Comparison of ENCODE assay signal across 23 cellular contexts in genomic region chr10:14460447-14460846, GRCh38.
DNase-seq lines count a peak whose midpoint lies in the region; ATAC-seq, FAIRE-seq and TF ChIP-seq lines count a peak whose summit lies in the region.
"Had no signal": no experiment of that assay in that cellular context is flagged by ENCODE, and none has a peak within 500 bp of the region (broad histone marks: within the 10 kb centered on the region; RNA-seq: fewer than 3 reads in every experiment).

No MANE protein-coding gene starts in this region.

- no peaks in the 10 kb centered on the region for H3K36me3 ChIP-seq in HepG2 (replicated peaks in 1 of 2; ENCODE audit: control insufficient read depth in 1 of 2, insufficient read depth in 2 of 2, low read length in 2 of 2)
- H3K36me3 ChIP-seq in right lobe of liver = no peaks in the 10 kb centered on the region
- no peaks in the 10 kb centered on the region for H3K36me3 ChIP-seq in GM12878 (ENCODE audit: control insufficient read depth in 2 of 2, insufficient read depth in 2 of 2, low read length in 1 of 2)
- H3K36me3 ChIP-seq in transverse colon = no peaks in the 10 kb centered on the region
- H3K36me3 ChIP-seq: BLaER1 treated with 17β-estradiol and CSF1 and Interleukin-3, amounts not matched to agents 10 nM and 100 nM had no signal

- TF ChIP-seq POLR2A in HepG2 (IDR thresholded peaks at IDR 0.05; ENCODE audit: insufficient read depth in 1 of 2, low read depth in 2 of 2, low read length in 2 of 2) (no peak), right lobe of liver (IDR thresholded peaks at IDR 0.05) (no peak), GM12878 (IDR thresholded peaks at IDR 0.05; ENCODE audit: low read depth, low read length) (no peak), transverse colon (IDR thresholded peaks at IDR 0.05) (no peak)

- H3K4me1 ChIP-seq in HepG2 (ENCODE audit: insufficient read depth, low read length) = no peaks in the 10 kb centered on the region; the same call in 1 of the 2 replicates
- H3K4me1 ChIP-seq in right lobe of liver = no peaks in the 10 kb centered on the region
- H3K4me1 ChIP-seq in GM12878 (ENCODE audit: control insufficient read depth, insufficient read depth, low read length) = peaks cover 4% of the 10 kb centered on the region
- H3K4me1 ChIP-seq in transverse colon = no peaks in the 10 kb centered on the region
- H3K4me1 ChIP-seq: A549, Caco-2 had no signal

- no peak for FAIRE-seq in HepG2 (lab: Jason Lieb, UNC)
- no peak for FAIRE-seq in GM12878 (lab: Jason Lieb, UNC)
- FAIRE-seq: A549, GM12891, GM19239 had no signal

- H3K4me3 ChIP-seq in HepG2 (replicated peaks in 1 of 3; ENCODE audit: insufficient read depth in 1 of 3, low read depth in 2 of 3, low read length in 3 of 3) = no peak overlapping the region
- H3K4me3 ChIP-seq in right lobe of liver = no peak overlapping the region
- H3K4me3 ChIP-seq in GM12878 = no peak overlapping the region
- no peak overlapping the region for H3K4me3 ChIP-seq in transverse colon
- H3K4me3 ChIP-seq: A549; BLaER1 treated with 17β-estradiol and CSF1 and Interleukin-3, amounts not matched to agents 10 nM and 100 nM had no signal

- no peak for ATAC-seq in HepG2
- ATAC-seq in right lobe of liver = no peak
- no peak for ATAC-seq in GM12878
- ATAC-seq: A549; CD8-positive, alpha-beta T cell had no signal

- DNase-seq in HepG2 (ENCODE audit: low spot score) (no peak), right lobe of liver (no peak), GM12878 (ENCODE audit: low read depth, low spot score) (no peak), D341Med (ENCODE audit: low spot score) (no peak), transverse colon (no peak)
- DNase-seq: AML-193; Caco-2; Calu3; CD4-positive, alpha-beta T cell; CD8-positive, alpha-beta T cell; DMS 273 treated with DMSO at 0.1 percent for 48 hours; DMS153; DMS53; DMS79; DND-41; EL; GDM1 had no signal

- intact Hi-C loops in HepG2 (cut with micrococcal nuclease; ENCODE audit: unreplicated experiment) = no loop called here
- intact Hi-C loops in right lobe of liver (cut with DNase I) = no loop called here
- intact Hi-C loops in GM12878 (cut with micrococcal nuclease; ENCODE audit: unreplicated experiment) = no loop called here
- intact Hi-C loops in transverse colon (cut with DNase I; ENCODE audit: low total_unique reads) = no loop called here

- in situ Hi-C loops in HepG2 (cut with HindIII; ENCODE audit: extremely low pct_ligation_motif_present, low pct_unique_long_range_greater_than_20kb) = no loop called here
- in situ Hi-C loops in GM12878 (cut with MboI) = no loop called here
- in situ Hi-C loops in transverse colon (cut with MboI; ENCODE audit: low pct_ligation_motif_present in 1 of 4, low pct_unique_long_range_greater_than_20kb in 1 of 4, low sequenced_read_pairs in 3 of 4) = loop anchor here in 2 of 4 donors (10.0 to 25.0 kb wide), 2 partner anchors 248 to 256 kb away; no protein-coding TSS in a partner anchor

- H4K20me1 ChIP-seq in HepG2 (ENCODE audit: insufficient read depth, low read length) (no peaks in the 10 kb centered on the region), GM12878 (ENCODE audit: control insufficient read depth, insufficient read depth) (no peaks in the 10 kb centered on the region)
- H4K20me1 ChIP-seq: BLaER1 treated with 17β-estradiol and CSF1 and Interleukin-3, amounts not matched to agents 10 nM and 100 nM had no signal

- WGBS in HepG2 (ENCODE audit: low lambda C conversion rate) = 48% methylated on average over 2 of the region's 2 CpGs
- 65% methylated on average over 2 of the region's 2 CpGs for WGBS in right lobe of liver (ENCODE audit: insufficient coverage, low coverage, low lambda C conversion rate, missing lambda C conversion rate)
- WGBS in GM12878 (ENCODE audit: insufficient coverage, insufficient replicate concordance, low lambda C conversion rate, missing lambda C conversion rate) = 50% methylated on average over 2 of the region's 2 CpGs
- 83 to 89% methylated on average over 1 to 2 of the region's 2 CpGs for WGBS in transverse colon (ENCODE audit: low coverage in 1 of 2), 2 donors

- no peak overlapping the region for H2AFZ ChIP-seq in HepG2 (ENCODE audit: low read length)
- no peak overlapping the region for H2AFZ ChIP-seq in GM12878 (ENCODE audit: control insufficient read depth, low read depth, low read length)

- H3K9ac ChIP-seq in HepG2 (ENCODE audit: insufficient read depth, low read depth, low read length) (no peak overlapping the region), GM12878 (ENCODE audit: control insufficient read depth, insufficient read depth, low read length) (no peak overlapping the region)
- H3K9ac ChIP-seq: BLaER1 treated with 17β-estradiol and CSF1 and Interleukin-3, amounts not matched to agents 10 nM and 100 nM had no signal

- H3K9me3 ChIP-seq in HepG2 (ENCODE audit: low read length) (no peaks in the 10 kb centered on the region), right lobe of liver (no peaks in the 10 kb centered on the region), GM12878 (replicated peaks; ENCODE audit: control insufficient read depth, insufficient read depth, low read length) (peaks cover 9% of the 10 kb centered on the region; the same call in 2 of the 3 replicates), transverse colon (no peaks in the 10 kb centered on the region)

- H3K79me2 ChIP-seq in HepG2 (ENCODE audit: insufficient read depth, low read length) = no peaks in the 10 kb centered on the region
- H3K79me2 ChIP-seq in GM12878 (ENCODE audit: control insufficient read depth, insufficient read depth, low read length) = no peaks in the 10 kb centered on the region

- RAD21 ChIA-PET in GM12878 (lab: Charles Lee; ENCODE audit: unreplicated experiment) = interaction anchor here (0.6 kb wide), 1 partner anchor 1085 kb away, joined by 3 read pairs; no protein-coding TSS in a partner anchor

- H3K27me3 ChIP-seq in HepG2 (ENCODE audit: control insufficient read depth in 1 of 2, insufficient read depth in 2 of 2, low read length in 2 of 2) (0 out of 5 replicates have a peak, but pooled peaks cover 0 to 5% of the 10 kb centered on the region in 2 experiments), right lobe of liver (no peaks in the 10 kb centered on the region), GM12878 (replicated peaks in 1 of 2; ENCODE audit: control insufficient read depth in 2 of 2, insufficient read depth in 2 of 2, low read length in 1 of 2) (no peaks in the 10 kb centered on the region), transverse colon (no peaks in the 10 kb centered on the region)
- H3K27me3 ChIP-seq: BLaER1 treated with 17β-estradiol and CSF1 and Interleukin-3, amounts not matched to agents 10 nM and 100 nM had no signal

- CTCF ChIA-PET in HepG2 (lab: Yijun Ruan, JAX; ENCODE audit: low intra/inter-chr PET ratio, low total read pairs) (no interaction called here), GM12878 (lab: Yijun Ruan, JAX) (no interaction called here)

- TF ChIP-seq CTCF in HepG2 (CRISPR knock-in tag; IDR thresholded peaks at IDR 0.05) (no peak), right lobe of liver (IDR thresholded peaks at IDR 0.05) (no peak), GM12878 (IDR thresholded peaks at IDR 0.05 in 2 of 3, conservative IDR thresholded peaks at IDR 0.05 in 1 of 3; ENCODE audit: control insufficient read depth in 2 of 3, extremely low read depth in 1 of 3, insufficient read depth in 1 of 3, low read depth in 3 of 3, low read length in 3 of 3) (no peak), transverse colon (IDR thresholded peaks at IDR 0.05) (no peak)

- TF ChIP-seq RAD21 in HepG2 (CRISPR knock-in tag; IDR thresholded peaks at IDR 0.05) (no peak), GM12878 (IDR thresholded peaks at IDR 0.05; ENCODE audit: insufficient read depth, low read depth, low read length) (no peak)

- SMC1A ChIA-PET in GM12878 (lab: Charles Lee; ENCODE audit: uncharacterized antibody, unreplicated experiment) = interaction anchor here (1.5 kb wide), 1 partner anchor 9 kb away, joined by 4 read pairs; no protein-coding TSS in a partner anchor

- no peak for TF ChIP-seq EP300 in HepG2 (IDR thresholded peaks at IDR 0.05; ENCODE audit: low read depth in 2 of 2, low read length in 2 of 2)
- TF ChIP-seq EP300 in HepG2 (CRISPR knock-in tag; IDR thresholded peaks at IDR 0.05; ENCODE audit: borderline replicate concordance) = no peak
- TF ChIP-seq EP300 in GM12878 (IDR thresholded peaks at IDR 0.05; ENCODE audit: borderline replicate concordance in 1 of 2, control insufficient read depth in 1 of 2, low read depth in 2 of 2, low read length in 2 of 2) = no peak
- no peak for TF ChIP-seq EP300 in transverse colon (IDR thresholded peaks at IDR 0.05; ENCODE audit: low read depth)

- H3K27ac ChIP-seq in HepG2 (ENCODE audit: extremely low read length, insufficient read depth, low read length) = no peak overlapping the region
- no peak overlapping the region for H3K27ac ChIP-seq in right lobe of liver
- H3K27ac ChIP-seq in GM12878 (ENCODE audit: control insufficient read depth, insufficient read depth) = no peak overlapping the region
- H3K27ac ChIP-seq in transverse colon = no peak overlapping the region
- H3K27ac ChIP-seq: 22Rv1; A549; BLaER1 treated with 17β-estradiol and CSF1 and Interleukin-3, amounts not matched to agents 10 nM and 100 nM; C4-2B had no signal

- POLR2A ChIA-PET in HepG2 (lab: Yijun Ruan, JAX) (no interaction called here), GM12878 (lab: Charles Lee) (no interaction called here)

- no peak overlapping the region for H3K4me2 ChIP-seq in HepG2 (ENCODE audit: low read depth, low read length)
- no peak overlapping the region for H3K4me2 ChIP-seq in GM12878 (ENCODE audit: control insufficient read depth, insufficient read depth)
- H3K4me2 ChIP-seq: A549 had no signal

- no TSS peak for BruUV-seq in HepG2 (replicated peaks; lab: Mats Ljungman, UMichigan)
- no TSS peak for BruUV-seq in GM12878 (replicated peaks; lab: Mats Ljungman, UMichigan)

TF ChIP-seq in HepG2, 621 proteins besides CTCF, POLR2A, EP300 and RAD21:
- TF ChIP-seq SRY (CRISPR knock-in tag; IDR thresholded peaks at IDR 0.05) (no peak), ATF7 (IDR thresholded peaks at IDR 0.05) (peak; percentile 95), ATF7 (CRISPR knock-in tag; IDR thresholded peaks at IDR 0.05) (no peak)
TF ChIP-seq in HepG2: peak in this region for 1.

TF ChIP-seq in GM12878, 131 proteins besides CTCF, POLR2A, EP300 and RAD21 (continues in another document):
- TF ChIP-seq YBX1 (IDR thresholded peaks at IDR 0.05) = no peak
